Comparison of ENCODE assay signal across 8 cellular contexts in genomic region chr9:128254855-128255759, GRCh38. TPM values are rescaled to one million over a fixed set of nuclear protein-coding genes. Genes with fewer than 3 reads are reported as not detected.
A peak's percentile ranks its signal among the peaks of the same experiment; 100 is the strongest.
DNase-seq lines count a peak whose midpoint lies in the region; ATAC-seq and TF ChIP-seq lines count a peak whose summit lies in the region.

No MANE protein-coding gene starts in this region.

- in situ Hi-C loops in Caki2 (cut with HindIII; ENCODE audit: low pct_unique_long_range_greater_than_20kb, low sequenced_read_pairs) (no loop called here), astrocyte of the cerebellum (cut with HindIII; ENCODE audit: low sequenced_read_pairs) (no loop called here)

- H3K4me3 ChIP-seq in astrocyte of the cerebellum (ENCODE audit: low read depth, low read length): no peak overlapping the region

- ATAC-seq in T-cell (replicated peaks in 1 of 4) (no peak), GM18519 (IDR thresholded peaks at IDR 0.05; ENCODE audit: low FRiP score, unreplicated experiment) (no peak), HG03095 (IDR thresholded peaks at IDR 0.05; ENCODE audit: unreplicated experiment) (no peak)

- DNase-seq in Caki2 (ENCODE audit: low read depth) (peak; percentile 52), HT1080 (ENCODE audit: low read depth) (peak; percentile 40), T-cell (peak in 27 of 34 experiments; percentile 16 to 58 (median 37)), astrocyte of the cerebellum (ENCODE audit: low read depth) (no peak), iPS-NIHi11 (ENCODE audit: low spot score) (peak; percentile 95)
- DNase-seq in stimulated activated CD4-positive, alpha-beta T cell treated with anti-CD3 and anti-CD28 coated beads, Interleukin-1b, Interleukin-23, amount 100 ng/mL, for 4 hours (ENCODE audit: low read depth in 2 of 2): peak; percentile 27 to 55

- peaks cover 16% of the 10 kb centered on the region for H3K36me3 Mint-ChIP-seq in T-cell

- no peaks in the 10 kb centered on the region for H3K9me3 Mint-ChIP-seq in T-cell

- no peak overlapping the region for H3K4me3 Mint-ChIP-seq in T-cell

- TF ChIP-seq CTCF in astrocyte of the cerebellum (IDR thresholded peaks at IDR 0.05; ENCODE audit: low read depth, low read length, missing control alignments): peak; percentile 95

- peaks cover 11 to 13% (median 12%) of the 10 kb centered on the region in 3 donors for H3K4me1 Mint-ChIP-seq in T-cell

- POLR2A ChIA-PET in T-cell (lab: Charles Lee): interaction anchor here in 1 of 2 donors (0.6 kb wide), 1 partner anchor 405 kb away, joined by 3 read pairs; no protein-coding TSS in a partner anchor

- peaks cover 0 to 1% of the 10 kb centered on the region in 2 donors for H3K27me3 Mint-ChIP-seq in T-cell

- CTCF ChIA-PET in T-cell (lab: Charles Lee): no interaction called here

- H3K27ac Mint-ChIP-seq in T-cell: no peak overlapping the region

RNA-seq across cellular contexts. Expression of gene GOLGA2, which starts 20.7 kb away (rescaled TPM):
- total RNA-seq in Caki2 (2014; rRNA removed; shearing (Covaris generic); ENCODE audit: low replicate concordance): 44.6 and 79.8 TPM in 2 replicates
- 38.3 and 40.7 TPM in 2 replicates for total RNA-seq in HT1080 (2014; rRNA removed; shearing (Covaris generic))
- polyA plus RNA-seq in HT1080 (2015; cell fraction: cytosol; rRNA removed): 68.1 and 78.4 TPM in 2 replicates
- 154 and 172 TPM in 2 replicates for polyA plus RNA-seq in HT1080 (2015; cell fraction: nucleus; rRNA removed)
- total RNA-seq in T-cell: 10 to 100 TPM; 49.6 to 71.3 (median 60.5) TPM

RNA-seq across cellular contexts. Expression of gene SWI5, which starts 21.0 kb away (rescaled TPM):
- 97.2 and 141 TPM in 2 replicates for total RNA-seq in Caki2 (2014; rRNA removed; shearing (Covaris generic); ENCODE audit: low replicate concordance)
- 51.9 and 52.7 TPM in 2 replicates for total RNA-seq in HT1080 (2014; rRNA removed; shearing (Covaris generic))
- polyA plus RNA-seq in HT1080 (2015; cell fraction: cytosol; rRNA removed): 46.1 and 50.8 TPM in 2 replicates
- 14.3 and 18.4 TPM in 2 replicates for polyA plus RNA-seq in HT1080 (2015; cell fraction: nucleus; rRNA removed)
- total RNA-seq in T-cell: 10 to 100 TPM in 2 of 5 donors, 1 to 10 TPM in 3; 7.5 to 15.3 (median 9.7) TPM

RNA-seq across cellular contexts. Expression of gene DNM1, which starts 51.9 kb away (rescaled TPM):
- total RNA-seq in Caki2 (2014; rRNA removed; shearing (Covaris generic); ENCODE audit: low replicate concordance): 15.3 and 22.3 TPM in 2 replicates
- 12.9 and 18.9 TPM in 2 replicates for total RNA-seq in HT1080 (2014; rRNA removed; shearing (Covaris generic))
- polyA plus RNA-seq in HT1080 (2015; cell fraction: cytosol; rRNA removed): 10.6 and 11.1 TPM in 2 replicates
- polyA plus RNA-seq in HT1080 (2015; cell fraction: nucleus; rRNA removed): 59.6 and 62.9 TPM in 2 replicates
- total RNA-seq in T-cell: 1 to 10 TPM in 4 of 5 donors, under 1 TPM in 1; 0.95 to 3.0 (median 1.8) TPM
